12 cellular contexts compared by ENCODE assay signal in the genomic region with DNA sequence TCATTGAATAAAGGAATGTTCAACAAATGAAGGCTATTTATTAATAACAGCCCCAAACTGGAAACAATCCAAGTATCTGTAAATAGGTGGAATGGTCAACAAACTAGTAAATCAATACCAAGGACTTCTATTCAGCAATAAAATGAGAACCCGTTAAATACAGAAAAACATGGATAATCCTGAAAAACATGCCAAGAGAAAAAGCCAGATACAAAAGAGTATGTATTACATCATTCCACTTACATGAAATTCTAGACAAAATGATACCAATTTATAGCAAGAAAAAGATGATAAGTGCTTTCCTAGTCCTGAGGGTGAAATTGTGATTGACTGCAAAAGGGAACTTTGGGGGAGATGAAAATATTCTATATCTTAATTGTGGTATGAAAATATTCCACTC. TPM values are rescaled to one million over a fixed set of nuclear protein-coding genes. Genes with fewer than 3 reads are reported as not detected.
DNase-seq lines count a peak whose midpoint lies in the region; ATAC-seq, FAIRE-seq and TF ChIP-seq lines count a peak whose summit lies in the region.
"Had no signal": no experiment of that assay in that cellular context is flagged by ENCODE, and none has a peak within 500 bp of the region (broad histone marks: within the 10 kb centered on the region; RNA-seq: fewer than 3 reads in every experiment).

No MANE protein-coding gene starts in this region.

- intact Hi-C loops in testis (cut with DNase I; ENCODE audit: low total_unique reads) = no loop called here

- CTCF ChIA-PET in activated CD8-positive, alpha-beta T cell treated with anti-CD3 and anti-CD28 coated beads, Interleukin-2, amount 10 ng/mL, durations not matched to agents 7 days and 5 days (lab: Charles Lee) = no interaction called here

- no peak for TF ChIP-seq CTCF in keratinocyte (optimal IDR thresholded peaks at IDR 0.05 in 1 of 3, IDR thresholded peaks at IDR 0.05 in 1 of 3, conservative IDR thresholded peaks at IDR 0.05 in 1 of 3; ENCODE audit: extremely low read depth in 1 of 3, insufficient read depth in 2 of 3, low read length in 3 of 3)
- TF ChIP-seq CTCF in testis (IDR thresholded peaks at IDR 0.05) = no peak

- peak overlapping the region; percentile 90 for H3K4me2 ChIP-seq in keratinocyte (ENCODE audit: control insufficient read depth, extremely low read depth, insufficient read depth, low read depth, low read length)

- H3K9me1 ChIP-seq in keratinocyte (ENCODE audit: control insufficient read depth, extremely low read depth, insufficient read depth, low read length) = no peaks in the 10 kb centered on the region

- peaks cover 4 to 7% of the 10 kb centered on the region in 2 donors for H3K36me3 Mint-ChIP-seq in activated T-cell treated with anti-CD3 and anti-CD28 coated beads, Interleukin-2, amount 50 U/mL, for 72 hours (ENCODE audit: insufficient read depth in 2 of 2)
- H3K36me3 Mint-ChIP-seq in activated CD8-positive, alpha-beta T cell treated with anti-CD3 and anti-CD28 coated beads, Interleukin-2, amount 10 ng/mL, durations not matched to agents 7 days and 5 days (ENCODE audit: low read depth) = peaks cover 41% of the 10 kb centered on the region

- FAIRE-seq in keratinocyte (lab: Jason Lieb, UNC) = no peak

- no peak for DNase-seq in activated T-cell treated with anti-CD3 and anti-CD28 coated beads, Interleukin-2, amount 50 U/mL, for 72 hours
- no peak for DNase-seq in activated T-cell treated with anti-CD3 and anti-CD28 coated beads, Interleukin-2, amount 50 U/mL, for 48 hours
- DNase-seq in activated CD8-positive, alpha-beta T cell treated with anti-CD3 and anti-CD28 coated beads, Interleukin-2, amount 10 ng/mL, durations not matched to agents 7 days and 5 days = no peak
- no peak for DNase-seq in keratinocyte (ENCODE audit: low read depth, low spot score)
- no peak for DNase-seq in testis
- DNase-seq in stimulated activated CD8-positive, alpha-beta memory T cell treated with anti-CD3 and anti-CD28 coated beads, Interleukin-4, amount 100 ng/mL, for 48 hours = no peak
- DNase-seq in iPS-NIHi11 (ENCODE audit: low spot score) = no peak
- DNase-seq: C1 segment of cervical spinal cord; H7; NCI-H2107; stimulated activated CD4-positive, alpha-beta T cell treated with anti-CD3 and anti-CD28 coated beads, Interleukin-4, amount 100 ng/mL, for 1 hour had no signal

- no peaks in the 10 kb centered on the region for H3K9me3 Mint-ChIP-seq in activated T-cell treated with anti-CD3 and anti-CD28 coated beads, Interleukin-2, amount 50 U/mL, for 72 hours
- H3K9me3 Mint-ChIP-seq in activated CD8-positive, alpha-beta T cell treated with anti-CD3 and anti-CD28 coated beads, Interleukin-2, amount 10 ng/mL, durations not matched to agents 7 days and 5 days (ENCODE audit: insufficient read depth) = no peaks in the 10 kb centered on the region

- H3K4me3 Mint-ChIP-seq in activated T-cell treated with anti-CD3 and anti-CD28 coated beads, Interleukin-2, amount 50 U/mL, for 72 hours = peak overlapping the region; percentile 88 to 100
- H3K4me3 Mint-ChIP-seq in activated CD8-positive, alpha-beta T cell treated with anti-CD3 and anti-CD28 coated beads, Interleukin-2, amount 10 ng/mL, durations not matched to agents 7 days and 5 days = peak overlapping the region; percentile 32

- dilution Hi-C loops in keratinocyte (cut with MboI; ENCODE audit: extremely low pct_ligation_motif_present, low sequenced_read_pairs) = no loop called here

- H3K36me3 ChIP-seq in keratinocyte (ENCODE audit: control insufficient read depth in 2 of 2, extremely low read depth in 1 of 2, insufficient read depth in 2 of 2, low read length in 2 of 2) (no peaks in the 10 kb centered on the region), testis (ENCODE audit: low read depth, missing control alignments) (no peaks in the 10 kb centered on the region)

- no peaks in the 10 kb centered on the region for H4K20me1 ChIP-seq in keratinocyte (ENCODE audit: control insufficient read depth, extremely low read depth, insufficient read depth, low read length)

- H3K27me3 Mint-ChIP-seq in activated T-cell treated with anti-CD3 and anti-CD28 coated beads, Interleukin-2, amount 50 U/mL, for 72 hours (ENCODE audit: low read depth) = no peaks in the 10 kb centered on the region
- H3K27me3 Mint-ChIP-seq in activated CD8-positive, alpha-beta T cell treated with anti-CD3 and anti-CD28 coated beads, Interleukin-2, amount 10 ng/mL, durations not matched to agents 7 days and 5 days (ENCODE audit: low read depth) = no peaks in the 10 kb centered on the region

- WGBS in testis, 2 donors = 32 to 34% methylated on average over 1 of the region's 1 CpG

- no peak overlapping the region for H2AFZ ChIP-seq in keratinocyte (ENCODE audit: control insufficient read depth, low read length)

- no peak overlapping the region for H3K9ac ChIP-seq in keratinocyte (ENCODE audit: control insufficient read depth, extremely low read depth, insufficient read depth, low read length)

- peak overlapping the region; percentile 45 for H3K27ac Mint-ChIP-seq in activated T-cell treated with anti-CD3 and anti-CD28 coated beads, Interleukin-2, amount 50 U/mL, for 72 hours
- H3K27ac Mint-ChIP-seq in activated CD8-positive, alpha-beta T cell treated with anti-CD3 and anti-CD28 coated beads, Interleukin-2, amount 10 ng/mL, durations not matched to agents 7 days and 5 days = no peak overlapping the region

- POLR2A ChIA-PET in activated CD8-positive, alpha-beta T cell treated with anti-CD3 and anti-CD28 coated beads, Interleukin-2, amount 10 ng/mL, durations not matched to agents 7 days and 5 days (lab: Charles Lee) = no interaction called here

- no peak for ATAC-seq in activated T-cell treated with anti-CD3 and anti-CD28 coated beads, Interleukin-2, amount 50 U/mL, for 72 hours (replicated peaks in 1 of 2)
- no peak for ATAC-seq in activated CD8-positive, alpha-beta T cell treated with anti-CD3 and anti-CD28 coated beads, Interleukin-2, amount 10 ng/mL, durations not matched to agents 7 days and 5 days
- ATAC-seq in HG02759 (IDR thresholded peaks at IDR 0.05; ENCODE audit: unreplicated experiment) = no peak

- peaks cover 72% of the 10 kb centered on the region for H3K79me2 ChIP-seq in keratinocyte (ENCODE audit: control insufficient read depth, insufficient read depth, low read length)

- no peak for TF ChIP-seq POLR2A in testis (IDR thresholded peaks at IDR 0.05)

- H3K9me3 ChIP-seq in keratinocyte (ENCODE audit: control insufficient read depth, low read depth, low read length) = no peaks in the 10 kb centered on the region
- no peaks in the 10 kb centered on the region for H3K9me3 ChIP-seq in testis

- H3K4me3 ChIP-seq in keratinocyte (ENCODE audit: control insufficient read depth in 2 of 3, extremely low read depth in 1 of 3, insufficient read depth in 2 of 3, low read depth in 1 of 3, low read length in 3 of 3) (peak overlapping the region in 1 of 3 experiments; percentile 25), testis (no peak overlapping the region)

- peaks cover 75% of the 10 kb centered on the region for H3K4me1 Mint-ChIP-seq in activated T-cell treated with anti-CD3 and anti-CD28 coated beads, Interleukin-2, amount 50 U/mL, for 72 hours (ENCODE audit: low read depth)
- H3K4me1 Mint-ChIP-seq in activated CD8-positive, alpha-beta T cell treated with anti-CD3 and anti-CD28 coated beads, Interleukin-2, amount 10 ng/mL, durations not matched to agents 7 days and 5 days (ENCODE audit: low read depth) = peaks cover 46% of the 10 kb centered on the region

- H3K27me3 ChIP-seq in keratinocyte (ENCODE audit: control insufficient read depth, extremely low read depth, insufficient read depth, low read length) (no peaks in the 10 kb centered on the region), testis (no peaks in the 10 kb centered on the region)

- H3K27ac ChIP-seq in keratinocyte (ENCODE audit: control insufficient read depth, insufficient read depth, low read length) = no peak overlapping the region
- peak overlapping the region; percentile 15 to 99 for H3K27ac ChIP-seq in testis

- H3K4me1 ChIP-seq in keratinocyte (ENCODE audit: control insufficient read depth, extremely low read depth, insufficient read depth, low read length) (peaks cover 21% of the 10 kb centered on the region), testis (peaks cover 25% of the 10 kb centered on the region)

RNA-seq across cellular contexts. Expression of a gene that starts 3.1 kb away (rescaled TPM):
- total RNA-seq in activated T-cell treated with anti-CD3 and anti-CD28 coated beads, Interleukin-2, amount 50 U/mL, for 72 hours = 10 to 100 TPM; 62.5 to 66.2 TPM
- total RNA-seq in activated CD8-positive, alpha-beta T cell treated with anti-CD3 and anti-CD28 coated beads, Interleukin-2, amount 10 ng/mL, durations not matched to agents 7 days and 5 days = 10 to 100 TPM; 50.2 to 53.5 TPM
- polyA plus RNA-seq in keratinocyte = 28.1 to 49.3 TPM (median 38.5 TPM) in 3 replicates
- polyA plus RNA-seq in keratinocyte (2011; ENCODE audit: low read depth) = 39.3 TPM
- polyA plus RNA-seq in keratinocyte (2011; cell fraction: cytosol; rRNA removed) = 24.3 and 46.9 TPM in 2 replicates
- 37.7 and 49.6 TPM in 2 replicates for polyA plus RNA-seq in keratinocyte (2011; cell fraction: nucleus; rRNA removed)
- 26.3 and 34.2 TPM in 2 replicates for polyA plus RNA-seq in keratinocyte (2012; ENCODE audit: low replicate concordance)
- polyA minus RNA-seq in keratinocyte = 17.2 to 67.4 TPM (median 42.4 TPM) in 3 replicates
- polyA minus RNA-seq in keratinocyte (2011; cell fraction: cytosol; rRNA and poly(A)+ RNA removed) = 33.6 TPM
- 32.6 and 65.2 TPM in 2 replicates for polyA minus RNA-seq in keratinocyte (2011; cell fraction: nucleus; rRNA and poly(A)+ RNA removed)
- 100 to 1,000 TPM; 105 to 112 TPM for total RNA-seq in testis
- 77.3 TPM for polyA plus RNA-seq in testis (ENCODE audit: insufficient read depth, low read depth, low replicate concordance)
